18 cellular contexts compared by ENCODE assay signal in the genomic region with DNA sequence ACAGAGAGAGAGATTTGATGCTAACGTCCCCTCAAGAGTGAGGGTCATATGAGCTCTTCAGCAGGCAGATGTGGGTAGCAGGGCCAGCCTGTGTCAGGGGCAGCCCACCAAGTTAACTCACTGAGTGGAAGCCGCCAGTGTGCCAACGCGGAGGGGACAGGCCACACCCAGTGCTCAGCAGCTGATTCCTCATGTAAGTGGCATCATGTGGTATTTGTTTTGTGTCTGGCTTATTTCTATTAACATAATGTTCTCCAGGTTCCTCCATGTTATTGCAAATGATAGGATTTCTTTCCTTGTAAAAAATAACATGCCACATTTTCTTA. TPM values are rescaled to one million over a fixed set of nuclear protein-coding genes. Genes with fewer than 3 reads are reported as not detected.
DNase-seq lines count a peak whose midpoint lies in the region; ATAC-seq, FAIRE-seq and TF ChIP-seq lines count a peak whose summit lies in the region.
"Had no signal": no experiment of that assay in that cellular context is flagged by ENCODE, and none has a peak within 500 bp of the region (broad histone marks: within the 10 kb centered on the region; RNA-seq: fewer than 3 reads in every experiment).

No MANE protein-coding gene starts in this region.

- peaks cover 27% of the 10 kb centered on the region for H3K4me1 Mint-ChIP-seq in activated T-cell treated with anti-CD3 and anti-CD28 coated beads, Interleukin-2, amount 50 U/mL, for 4 hours (ENCODE audit: low read depth)

- H3K36me3 ChIP-seq in Karpas-422 (ENCODE audit: insufficient read depth, low read length), result peaks cover 49% of the 10 kb centered on the region
- H3K36me3 ChIP-seq in SU-DHL-6 (ENCODE audit: low read length), result peaks cover 17% of the 10 kb centered on the region
- peaks cover 33 to 49% of the 10 kb centered on the region in 2 donors for H3K36me3 ChIP-seq in neuronal stem cell (replicated peaks in 1 of 2; ENCODE audit: control insufficient read depth in 2 of 2, insufficient read depth in 2 of 2, low read length in 2 of 2)
- H3K36me3 ChIP-seq in gastrocnemius medialis, result peaks cover 0 to 47% of the 10 kb centered on the region in 2 donors
- peaks cover 11 to 13% of the 10 kb centered on the region in 2 donors for H3K36me3 ChIP-seq in small intestine (ENCODE audit: control insufficient read depth in 2 of 2, insufficient read depth in 2 of 2, low read length in 2 of 2)

- H3K4me1 ChIP-seq in Karpas-422 (ENCODE audit: low read length), result peaks cover 71% of the 10 kb centered on the region
- H3K4me1 ChIP-seq in neuronal stem cell (ENCODE audit: control insufficient read depth in 2 of 2, insufficient read depth in 1 of 2, low read depth in 1 of 2, low read length in 2 of 2), result peaks cover 6 to 7% of the 10 kb centered on the region in 2 donors
- peaks cover 9 to 14% of the 10 kb centered on the region in 2 donors for H3K4me1 ChIP-seq in gastrocnemius medialis
- H3K4me1 ChIP-seq in small intestine (ENCODE audit: control insufficient read depth in 2 of 2, insufficient read depth in 1 of 2, low read depth in 1 of 2, low read length in 1 of 2), result no peaks in the 10 kb centered on the region
- H3K4me1 ChIP-seq: Caco-2 had no signal

- H4K8ac ChIP-seq in neuronal stem cell (ENCODE audit: low read depth, low read length), result no peak overlapping the region

- H3K4ac ChIP-seq in neuronal stem cell (ENCODE audit: low read length), result no peak overlapping the region

- H3F3A ChIP-seq in SU-DHL-6 (ENCODE audit: insufficient read depth), result peaks cover 24% of the 10 kb centered on the region

- H2BK5ac ChIP-seq in neuronal stem cell (ENCODE audit: low read length), result no peak overlapping the region

- TF ChIP-seq CTCF in SU-DHL-6 (IDR thresholded peaks at IDR 0.05; ENCODE audit: insufficient read depth, low read length, poor library complexity, severe bottlenecking) (no peak), gastrocnemius medialis (IDR thresholded peaks at IDR 0.05 in 4 of 5, conservative IDR thresholded peaks at IDR 0.05 in 1 of 5) (no peak)

- H3K18ac ChIP-seq in neuronal stem cell (ENCODE audit: low read length), result no peak overlapping the region

- no peak overlapping the region for H2AK5ac ChIP-seq in neuronal stem cell (ENCODE audit: low read depth, low read length)

- peak overlapping the region; percentile 97 for H3K9ac ChIP-seq in Karpas-422 (ENCODE audit: low read length)
- peak overlapping the region; percentile 16 for H3K9ac ChIP-seq in SU-DHL-6 (ENCODE audit: low read length)
- H3K9ac ChIP-seq in neuronal stem cell (ENCODE audit: low read depth, low read length, poor library complexity), result no peak overlapping the region

- intact Hi-C loops in gastrocnemius medialis (cut with DNase I; ENCODE audit: low total_unique reads), result no loop called here

- H3K9me2 ChIP-seq in Karpas-422 (replicated peaks; ENCODE audit: insufficient read depth, low read length), result no peaks in the 10 kb centered on the region
- no peaks in the 10 kb centered on the region for H3K9me2 ChIP-seq in SU-DHL-6 (replicated peaks; ENCODE audit: insufficient read depth, low read length)

- TF ChIP-seq POLR2A in gastrocnemius medialis (IDR thresholded peaks at IDR 0.05), result no peak

- WGBS in neuronal stem cell (ENCODE audit: extremely low coverage in 2 of 2, insufficient read length in 2 of 2, insufficient replicate concordance in 1 of 2), 2 donors, result no CpG with 5 or more reads among the region's 4 CpGs
- 89 to 92% (median 90%) methylated on average over 4 of the region's 4 CpGs for WGBS in small intestine, 3 donors

- no peak for DNase-seq in activated T-cell treated with anti-CD3 and anti-CD28 coated beads, Interleukin-2, amount 50 U/mL, for 4 hours
- no peak for DNase-seq in activated T-cell treated with anti-CD3 and anti-CD28 coated beads, Interleukin-2, amount 50 U/mL, for 48 hours
- no peak for DNase-seq in Karpas-422
- no peak for DNase-seq in neuronal stem cell (ENCODE audit: low spot score)
- no peak for DNase-seq in gastrocnemius medialis
- no peak for DNase-seq in small intestine
- DNase-seq in central memory CD4-positive, alpha-beta T cell, result no peak
- DNase-seq: Caco-2; CD4-positive, alpha-beta T cell; GOT3; NCI-H1105 treated with DMSO at 0.1 percent for 48 hours; NCI-H1694; NCI-H2227 treated with DMSO at 0.1 percent for 48 hours; NCI-H510A treated with DMSO at 0.1 percent for 48 hours; PC-9 had no signal

- peaks cover 41% of the 10 kb centered on the region for H3K36me3 Mint-ChIP-seq in activated T-cell treated with anti-CD3 and anti-CD28 coated beads, Interleukin-2, amount 50 U/mL, for 4 hours (ENCODE audit: insufficient read depth)

- H3K27me3 ChIP-seq in Karpas-422 (ENCODE audit: low read length) (no peaks in the 10 kb centered on the region), SU-DHL-6 (ENCODE audit: low read length) (no peaks in the 10 kb centered on the region), neuronal stem cell (ENCODE audit: control insufficient read depth in 3 of 3, insufficient read depth in 3 of 3, low read depth in 1 of 3, low read length in 3 of 3) (no peaks in the 10 kb centered on the region), gastrocnemius medialis (no peaks in the 10 kb centered on the region), small intestine (ENCODE audit: control insufficient read depth in 2 of 2, insufficient read depth in 2 of 2, low read length in 2 of 2) (no peaks in the 10 kb centered on the region)
- H3K27me3 ChIP-seq: SJSA1 had no signal

- no peak overlapping the region for H2AFZ ChIP-seq in Karpas-422 (ENCODE audit: low read length)
- H2AFZ ChIP-seq in SU-DHL-6 (ENCODE audit: low read depth, low read length, severe bottlenecking), result no peak overlapping the region
- H2AFZ ChIP-seq in neuronal stem cell (ENCODE audit: low read length), result no peak overlapping the region
- H2AFZ ChIP-seq: PC-9 had no signal

- H3K27ac ChIP-seq in Karpas-422 (ENCODE audit: low read length) (peak overlapping the region; percentile 96), SU-DHL-6 (ENCODE audit: low read depth, low read length) (peak overlapping the region; percentile 91), neuronal stem cell (replicated peaks; ENCODE audit: low read length) (no peak overlapping the region), gastrocnemius medialis (no peak overlapping the region), small intestine (ENCODE audit: low read depth in 1 of 2, low read length in 1 of 2) (no peak overlapping the region)
- H3K27ac ChIP-seq: PC-9, SJSA1 had no signal

- peaks cover 6% of the 10 kb centered on the region for H3K79me1 ChIP-seq in neuronal stem cell (ENCODE audit: low read depth, low read length)

- no peak overlapping the region for H2BK15ac ChIP-seq in neuronal stem cell (ENCODE audit: low read length)

- H3K9me3 ChIP-seq in Karpas-422 (ENCODE audit: low read length) (no peaks in the 10 kb centered on the region), SU-DHL-6 (ENCODE audit: insufficient read depth, low read length) (no peaks in the 10 kb centered on the region), neuronal stem cell (replicated peaks in 1 of 2; ENCODE audit: control insufficient read depth in 2 of 2, insufficient read depth in 1 of 2, low read depth in 1 of 2, low read length in 2 of 2) (peaks cover 0 to 1% of the 10 kb centered on the region in 2 donors), gastrocnemius medialis (no peaks in the 10 kb centered on the region), small intestine (ENCODE audit: control insufficient read depth, low read depth) (no peaks in the 10 kb centered on the region)
- H3K9me3 ChIP-seq: Caco-2, SJSA1 had no signal

- H2BK12ac ChIP-seq in neuronal stem cell (ENCODE audit: low read length), result no peak overlapping the region

- no peak for ATAC-seq in activated T-cell treated with anti-CD3 and anti-CD28 coated beads, Interleukin-2, amount 50 U/mL, for 4 hours
- no peak for ATAC-seq in gastrocnemius medialis
- ATAC-seq: HCT116 had no signal

- H3K9me3 Mint-ChIP-seq in activated T-cell treated with anti-CD3 and anti-CD28 coated beads, Interleukin-2, amount 50 U/mL, for 4 hours, result no peaks in the 10 kb centered on the region
- H3K9me3 Mint-ChIP-seq: CD4-positive, alpha-beta T cell had no signal

- H4K20me1 ChIP-seq in Karpas-422 (ENCODE audit: insufficient read depth, low read depth, low read length) (no peaks in the 10 kb centered on the region), SU-DHL-6 (ENCODE audit: low read depth, low read length) (no peaks in the 10 kb centered on the region)

- H3K23ac ChIP-seq in neuronal stem cell (ENCODE audit: low read depth, low read length, poor library complexity), result peak overlapping the region; percentile 37

- H3K14ac ChIP-seq in neuronal stem cell (ENCODE audit: low read length), result no peak overlapping the region

- H2BK120ac ChIP-seq in neuronal stem cell (ENCODE audit: low read depth, low read length), result no peak overlapping the region

- H3K27me3 Mint-ChIP-seq in activated T-cell treated with anti-CD3 and anti-CD28 coated beads, Interleukin-2, amount 50 U/mL, for 4 hours (ENCODE audit: low read depth), result no peaks in the 10 kb centered on the region
- H3K27me3 Mint-ChIP-seq: CD4-positive, alpha-beta T cell had no signal

- peak overlapping the region; percentile 7 for H3K4me3 Mint-ChIP-seq in activated T-cell treated with anti-CD3 and anti-CD28 coated beads, Interleukin-2, amount 50 U/mL, for 4 hours

- H3K79me2 ChIP-seq in Karpas-422 (ENCODE audit: low read length), result peaks cover 43% of the 10 kb centered on the region
- H3K79me2 ChIP-seq in SU-DHL-6 (ENCODE audit: insufficient read depth, low read length), result peaks cover 39% of the 10 kb centered on the region

- no peak for FAIRE-seq in small intestine (lab: Jason Lieb, UNC)

- in situ Hi-C loops in gastrocnemius medialis (cut with MboI; ENCODE audit: low sequenced_read_pairs in 4 of 4), result loop anchor here in 3 of 4 donors (25.0 kb wide), 2 partner anchors 159 to 409 kb away; partner anchors contain the start of genes MZT2B (in 3 of the 3), SMPD4 (in 3 of the 3) and TUBA3E (in 3 of the 3)

- H3K4me2 ChIP-seq in Karpas-422 (ENCODE audit: low read depth, low read length, poor library complexity, severe bottlenecking) (peak overlapping the region; percentile 73), SU-DHL-6 (ENCODE audit: low read depth, low read length, poor library complexity, severe bottlenecking) (peak overlapping the region; percentile 54), neuronal stem cell (ENCODE audit: insufficient read depth, low read length, poor library complexity, severe bottlenecking) (no peak overlapping the region)
- H3K4me2 ChIP-seq: PC-9 had no signal

- peak overlapping the region; percentile 95 for H3K4me3 ChIP-seq in Karpas-422 (ENCODE audit: low read length)
- no peak overlapping the region for H3K4me3 ChIP-seq in SU-DHL-6 (ENCODE audit: insufficient read depth, low read length, poor library complexity, severe bottlenecking)
- no peak overlapping the region for H3K4me3 ChIP-seq in neuronal stem cell (ENCODE audit: low read length in 2 of 2)
- H3K4me3 ChIP-seq in gastrocnemius medialis, result no peak overlapping the region
- H3K4me3 ChIP-seq in small intestine (ENCODE audit: low read depth in 1 of 2, low read length in 2 of 2), result no peak overlapping the region
- H3K4me3 ChIP-seq: PC-9, SJSA1 had no signal

- no peak overlapping the region for H4K91ac ChIP-seq in neuronal stem cell (ENCODE audit: low read depth, low read length, poor library complexity)

RNA-seq across cellular contexts. Expression of gene IMP4, which starts 4.0 kb away (rescaled TPM):
- 100 to 1,000 TPM; 316 to 326 (median 319) TPM for total RNA-seq in activated T-cell treated with anti-CD3 and anti-CD28 coated beads, Interleukin-2, amount 50 U/mL, for 4 hours
- 233 and 379 TPM in 2 replicates for total RNA-seq in Karpas-422 (2014; rRNA removed; shearing (Covaris generic); ENCODE audit: low replicate concordance)
- polyA plus RNA-seq in neuronal stem cell (2013, experiment 1 of 2), result 49.5 TPM
- polyA plus RNA-seq in neuronal stem cell (2013, experiment 2 of 2), result 45.4 TPM
- 100 to 1,000 TPM; 114 to 179 (median 149) TPM for total RNA-seq in gastrocnemius medialis
- polyA plus RNA-seq in small intestine, result 10 to 100 TPM; 57.9 to 77.7 (median 66.5) TPM

RNA-seq across cellular contexts. Expression of gene PTPN18, which starts 9.2 kb away (rescaled TPM):
- 10 to 100 TPM; 26.6 to 30.4 (median 30.0) TPM for total RNA-seq in activated T-cell treated with anti-CD3 and anti-CD28 coated beads, Interleukin-2, amount 50 U/mL, for 4 hours
- total RNA-seq in Karpas-422 (2014; rRNA removed; shearing (Covaris generic); ENCODE audit: low replicate concordance), result 229 and 264 TPM in 2 replicates
- polyA plus RNA-seq in neuronal stem cell (2013, experiment 1 of 2), result 24.7 TPM
- polyA plus RNA-seq in neuronal stem cell (2013, experiment 2 of 2), result 25.2 TPM
- total RNA-seq in gastrocnemius medialis, result 10 to 100 TPM in 1 of 4 donors, 1 to 10 TPM in 3; 3.0 to 15.2 (median 7.0) TPM
- polyA plus RNA-seq in small intestine, result 100 to 1,000 TPM in 1 of 3 donors, 10 to 100 TPM in 2; 58.6 to 105 (median 63.2) TPM

Comparison
In these comparisons a context has a peak if more than half of its experiments do, and no peak if none do; other contexts are left out.
1. H3K27ac ChIP-seq: peak in Karpas-422 (single experiment) and SU-DHL-6 (single experiment); none in neuronal stem cell (single experiment), gastrocnemius medialis (0 of 4) and small intestine (0 of 2).